8 cellular contexts compared by ENCODE assay signal in the genomic region with DNA sequence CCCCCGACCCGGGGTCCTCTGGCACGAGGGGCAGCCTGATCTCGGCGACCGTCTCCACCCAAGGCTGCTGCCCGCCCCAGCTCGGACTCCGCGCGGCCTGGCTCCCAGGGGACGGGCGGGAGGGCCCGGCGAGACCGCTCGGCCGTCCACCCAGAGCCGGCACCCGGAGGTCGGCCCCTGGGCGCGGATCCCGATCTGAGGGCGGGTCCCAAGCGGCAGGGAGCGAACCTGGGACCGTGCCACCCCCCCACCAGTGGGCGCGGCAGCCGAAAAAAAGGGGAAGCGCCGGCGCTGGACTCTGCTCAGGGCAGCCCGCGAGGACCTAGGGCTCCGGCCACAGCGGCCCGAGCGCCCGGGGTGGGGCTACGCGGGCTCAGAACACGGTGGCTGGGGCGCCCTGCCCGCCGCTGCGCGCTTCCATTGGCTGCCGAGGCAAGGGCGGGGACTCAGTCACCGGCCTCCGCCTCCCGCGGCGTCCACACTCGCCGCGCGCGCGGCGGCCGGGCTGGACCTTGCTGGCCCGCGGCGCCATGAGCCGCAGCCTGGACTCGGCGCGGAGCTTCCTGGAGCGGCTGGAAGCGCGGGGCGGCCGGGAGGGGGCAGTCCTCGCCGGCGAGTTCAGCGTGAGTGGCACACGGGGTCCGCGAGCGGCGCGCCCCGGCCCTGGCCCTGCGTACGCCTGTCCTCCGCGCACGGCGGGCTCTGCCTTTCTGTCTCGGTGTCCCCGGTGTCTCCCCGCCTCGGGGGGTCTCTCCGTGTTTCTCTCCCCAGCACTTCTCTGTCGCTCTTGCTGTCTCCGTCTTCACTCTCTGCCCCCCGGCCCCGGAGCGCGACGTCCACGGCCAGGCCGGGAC. TPM values are rescaled to one million over a fixed set of nuclear protein-coding genes. Genes with fewer than 3 reads are reported as not detected.
A peak's percentile ranks its signal among the peaks of the same experiment; 100 is the strongest.
DNase-seq lines count a peak whose midpoint lies in the region; ATAC-seq and TF ChIP-seq lines count a peak whose summit lies in the region.

A gene with protein sequence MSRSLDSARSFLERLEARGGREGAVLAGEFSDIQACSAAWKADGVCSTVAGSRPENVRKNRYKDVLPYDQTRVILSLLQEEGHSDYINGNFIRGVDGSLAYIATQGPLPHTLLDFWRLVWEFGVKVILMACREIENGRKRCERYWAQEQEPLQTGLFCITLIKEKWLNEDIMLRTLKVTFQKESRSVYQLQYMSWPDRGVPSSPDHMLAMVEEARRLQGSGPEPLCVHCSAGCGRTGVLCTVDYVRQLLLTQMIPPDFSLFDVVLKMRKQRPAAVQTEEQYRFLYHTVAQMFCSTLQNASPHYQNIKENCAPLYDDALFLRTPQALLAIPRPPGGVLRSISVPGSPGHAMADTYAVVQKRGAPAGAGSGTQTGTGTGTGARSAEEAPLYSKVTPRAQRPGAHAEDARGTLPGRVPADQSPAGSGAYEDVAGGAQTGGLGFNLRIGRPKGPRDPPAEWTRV (plus strand): TSS at position 479 of the 854 bp plus-strand sequence. CDS start 52 bp downstream, at position 531.

- H3K9me3 Mint-ChIP-seq in Calu3 (ENCODE audit: low read depth, unreplicated experiment): no peaks in the 10 kb centered on the region
- no peaks in the 10 kb centered on the region for H3K9me3 Mint-ChIP-seq in stimulated activated naive CD8-positive, alpha-beta T cell treated with anti-CD3 and anti-CD28 coated beads, Interleukin-15, amount 100 ng/mL, for 72 hours

- ATAC-seq in GM19397 (IDR thresholded peaks at IDR 0.05; ENCODE audit: unreplicated experiment) (peak; percentile 91), HG03469 (IDR thresholded peaks at IDR 0.05; ENCODE audit: unreplicated experiment) (peak; percentile 81), mucosa of descending colon (peak; percentile 95)
- peak; percentile 90 for ATAC-seq in stimulated activated naive CD8-positive, alpha-beta T cell treated with anti-CD3 and anti-CD28 coated beads, Interleukin-15, amount 100 ng/mL, for 72 hours

- H3K27me3 Mint-ChIP-seq in Calu3 (ENCODE audit: unreplicated experiment): no peaks in the 10 kb centered on the region
- H3K27me3 Mint-ChIP-seq in stimulated activated naive CD8-positive, alpha-beta T cell treated with anti-CD3 and anti-CD28 coated beads, Interleukin-15, amount 100 ng/mL, for 72 hours: peaks cover 8% of the 10 kb centered on the region

- H3K36me3 ChIP-seq in mucosa of descending colon (ENCODE audit: low read depth): no peaks in the 10 kb centered on the region

- BruUV-seq in Calu3 (replicated peaks; lab: Mats Ljungman, UMichigan): no TSS peak

- DNase-seq in Calu3 (peak; percentile 88), NOMO-1 treated with dmso at 0.1 percent for 144 hours (lab: John Stamatoyannopoulos, UW; ENCODE audit: unreplicated experiment) (peak; percentile 60), activated T-cell treated with anti-CD3 and anti-CD28 coated beads for 48 hours (ENCODE audit: low read depth) (peak; percentile 65), erythroblast (lab: John Stamatoyannopoulos, UW) (peak; percentile 86 to 90), mucosa of descending colon (peak; percentile 92 to 95 (median 94))
- peak; percentile 62 to 63 for DNase-seq in stimulated activated naive CD8-positive, alpha-beta T cell treated with anti-CD3 and anti-CD28 coated beads, Interleukin-15, amount 100 ng/mL, for 72 hours

- TF ChIP-seq POLR2A in erythroblast (IDR thresholded peaks at IDR 0.05; ENCODE audit: low read length): peak; percentile 87

- H3K4me3 ChIP-seq in mucosa of descending colon: peak within 1 kb of the TSS; percentile 51

- intact Hi-C loops in Calu3 (cut with micrococcal nuclease; ENCODE audit: unreplicated experiment) (no loop called here), mucosa of descending colon (cut with DNase I, micrococcal nuclease) (no loop called here)

- H3K9me3 ChIP-seq in mucosa of descending colon: no peaks in the 10 kb centered on the region

- peak within 1 kb of the TSS; percentile 99 for H3K4me3 Mint-ChIP-seq in Calu3 (ENCODE audit: low read depth, unreplicated experiment)
- H3K4me3 Mint-ChIP-seq in stimulated activated naive CD8-positive, alpha-beta T cell treated with anti-CD3 and anti-CD28 coated beads, Interleukin-15, amount 100 ng/mL, for 72 hours: peak within 1 kb of the TSS; percentile 84 to 88

- peaks cover 27% of the 10 kb centered on the region for H3K36me3 Mint-ChIP-seq in Calu3 (ENCODE audit: insufficient read depth, unreplicated experiment)

- CTCF ChIA-PET in Calu3 (lab: Charles Lee): interaction anchor here (0.7 to 1.7 kb wide), 3 partner anchors 14 to 710 kb away, joined by 4 to 15 read pairs (median 6); a partner anchor contains a TSS

- peaks cover 15% of the 10 kb centered on the region for H3K4me1 Mint-ChIP-seq in Calu3 (ENCODE audit: low read depth, unreplicated experiment)
- H3K4me1 Mint-ChIP-seq in stimulated activated naive CD8-positive, alpha-beta T cell treated with anti-CD3 and anti-CD28 coated beads, Interleukin-15, amount 100 ng/mL, for 72 hours: peaks cover 38% of the 10 kb centered on the region

- peaks cover 11% of the 10 kb centered on the region for H3K4me1 ChIP-seq in mucosa of descending colon (ENCODE audit: low read depth)

- peak within 1 kb of the TSS; percentile 64 for H3K27ac Mint-ChIP-seq in Calu3 (ENCODE audit: unreplicated experiment)
- H3K27ac Mint-ChIP-seq in stimulated activated naive CD8-positive, alpha-beta T cell treated with anti-CD3 and anti-CD28 coated beads, Interleukin-15, amount 100 ng/mL, for 72 hours: peak within 1 kb of the TSS; percentile 75 to 98

- TF ChIP-seq CTCF in Calu3 (IDR thresholded peaks at IDR 0.05; ENCODE audit: unreplicated experiment) (no peak), mucosa of descending colon (IDR thresholded peaks at IDR 0.05) (peak; percentile 60)

RNA-seq across cellular contexts. Expression of the gene that starts here (rescaled TPM):
- total RNA-seq in Calu3 (2022) (62.9 and 66.0 TPM in 2 replicates), mucosa of descending colon (100 to 1,000 TPM; 115 to 197 (median 120) TPM)

Comparison
In these comparisons a context has a peak if more than half of its experiments do, and no peak if none do; other contexts are left out.
1. Peak in every context shown above with its lines: DNase-seq, ATAC-seq and H3K4me3 ChIP-seq.